ENCODE assay signal across 9 cellular contexts in the genomic region with DNA sequence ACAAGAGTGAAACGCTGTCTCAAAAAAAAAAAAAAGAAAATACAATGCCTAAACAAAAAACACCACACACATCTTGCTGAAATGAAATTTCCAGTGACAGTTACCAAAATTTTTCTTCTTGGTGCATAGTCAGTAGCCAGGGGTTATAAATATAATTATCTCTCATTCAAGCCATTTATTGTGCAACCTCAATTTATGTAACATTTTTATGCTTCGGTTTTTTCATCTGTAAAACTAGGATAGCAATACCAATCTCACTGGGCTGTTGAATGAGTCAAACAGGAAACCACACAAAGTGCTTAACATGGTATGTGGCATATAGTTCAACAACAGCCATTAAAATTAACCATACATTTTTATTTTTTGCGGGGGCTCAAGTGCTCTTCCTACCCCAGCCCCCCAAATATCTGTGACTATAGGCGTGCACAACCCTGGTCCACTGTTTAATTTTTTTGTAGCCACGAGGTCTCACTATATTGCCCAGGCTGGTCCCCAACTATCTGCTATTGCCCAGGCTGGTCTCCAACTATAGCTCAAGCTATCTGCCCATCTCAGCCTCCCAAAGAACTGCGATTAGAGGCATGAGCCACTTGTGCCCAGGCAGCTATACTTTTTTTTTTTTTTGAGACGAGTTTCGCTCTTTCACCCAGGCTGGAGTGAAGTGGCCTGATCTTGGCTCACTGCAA. TPM values are rescaled to one million over a fixed set of nuclear protein-coding genes. Genes with fewer than 3 reads are reported as not detected.
DNase-seq lines count a peak whose midpoint lies in the region; ATAC-seq, FAIRE-seq and TF ChIP-seq lines count a peak whose summit lies in the region.
"Had no signal": no experiment of that assay in that cellular context is flagged by ENCODE, and none has a peak within 500 bp of the region (broad histone marks: within the 10 kb centered on the region; RNA-seq: fewer than 3 reads in every experiment).

No MANE protein-coding gene starts in this region.

- H3K79me2 ChIP-seq in astrocyte (ENCODE audit: insufficient read depth, low read length) (peaks cover 45% of the 10 kb centered on the region), trophoblast cell (ENCODE audit: control insufficient read depth, insufficient read depth, low read length, poor library complexity) (peaks cover 21% of the 10 kb centered on the region)

- H3K4ac ChIP-seq in trophoblast cell (ENCODE audit: low read depth, low read length) = peak overlapping the region; percentile 57

- peaks cover 2% of the 10 kb centered on the region for H3K36me3 Mint-ChIP-seq in astrocyte (ENCODE audit: low read depth, unreplicated experiment)

- H3K27ac ChIP-seq in astrocyte (ENCODE audit: low read depth, low read length) (no peak overlapping the region), trophoblast cell (ENCODE audit: low read depth, low read length) (no peak overlapping the region)

- H3K4me2 ChIP-seq in astrocyte (ENCODE audit: low read length) (peak overlapping the region; percentile 57), trophoblast cell (ENCODE audit: low read length) (no peak overlapping the region)

- peaks cover 8% of the 10 kb centered on the region for H3K79me1 ChIP-seq in trophoblast cell (ENCODE audit: low read length)

- TF ChIP-seq CTCF in astrocyte (IDR thresholded peaks at IDR 0.05; ENCODE audit: insufficient read depth, low read depth, low read length) = no peak

- H3K9ac ChIP-seq in astrocyte (ENCODE audit: low read length) (no peak overlapping the region), trophoblast cell (ENCODE audit: low read length) (no peak overlapping the region)

- H2BK120ac ChIP-seq in trophoblast cell (ENCODE audit: insufficient read depth, low read length, poor library complexity) = no peak overlapping the region

- ATAC-seq in activated CD4-positive, CD25-positive, alpha-beta regulatory T cell treated with anti-CD3 and anti-CD28 coated beads, Interleukin-2, amount 50 U/mL, for 24 hours = peak; percentile 60 to 72

- no peak overlapping the region for H4K12ac ChIP-seq in trophoblast cell (ENCODE audit: low read depth, low read length)

- H3K4me1 Mint-ChIP-seq in astrocyte (ENCODE audit: low read depth, unreplicated experiment) = peaks cover 12% of the 10 kb centered on the region

- H3K9me3 Mint-ChIP-seq in astrocyte (ENCODE audit: unreplicated experiment) = no peaks in the 10 kb centered on the region

- H3K36me3 ChIP-seq in astrocyte (ENCODE audit: insufficient read depth, low read length) (peaks cover 14% of the 10 kb centered on the region), trophoblast cell (ENCODE audit: control insufficient read depth in 1 of 2, insufficient read depth in 2 of 2, low read length in 2 of 2) (peaks cover 14 to 18% of the 10 kb centered on the region in 2 experiments)

- DNase-seq in activated CD4-positive, CD25-positive, alpha-beta regulatory T cell (lab: John Stamatoyannopoulos, UW) = no peak
- peak; percentile 63 for DNase-seq in NCI-H226
- DNase-seq in astrocyte (ENCODE audit: low read depth) = peak; percentile 49
- no peak for DNase-seq in trophoblast cell
- no peak for DNase-seq in GOT3 (lab: John Stamatoyannopoulos, UW)
- no peak for DNase-seq in NCI-H187 treated with DMSO at 0.1 percent for 48 hours (lab: John Stamatoyannopoulos, UW)
- DNase-seq in NCI-H2107 treated with DMSO at 0.1 percent for 48 hours (lab: John Stamatoyannopoulos, UW; ENCODE audit: unreplicated experiment) = no peak

- no peak for FAIRE-seq in astrocyte (lab: Jason Lieb, UNC)
- FAIRE-seq: A204.1 had no signal

- H4K8ac ChIP-seq in trophoblast cell (ENCODE audit: low read depth, low read length) = no peak overlapping the region

- no peaks in the 10 kb centered on the region for H3K27me3 ChIP-seq in astrocyte (ENCODE audit: insufficient read depth, low read length)
- H3K27me3 ChIP-seq in trophoblast cell (ENCODE audit: insufficient read depth, low read length) = no peaks in the 10 kb centered on the region

- no peak overlapping the region for H2BK12ac ChIP-seq in trophoblast cell (ENCODE audit: low read length)

- H2AFZ ChIP-seq in astrocyte (ENCODE audit: low read depth, low read length) (no peak overlapping the region), trophoblast cell (ENCODE audit: insufficient read depth, low read length, poor library complexity) (no peak overlapping the region)

- peak overlapping the region; percentile 69 for H3K27ac Mint-ChIP-seq in astrocyte (ENCODE audit: unreplicated experiment)

- peak overlapping the region; percentile 57 for H3K4me3 Mint-ChIP-seq in astrocyte (ENCODE audit: unreplicated experiment)

- H3K23ac ChIP-seq in trophoblast cell (ENCODE audit: low read length) = no peak overlapping the region

- H3K4me3 ChIP-seq in astrocyte (ENCODE audit: insufficient read depth, low read depth, low read length) (peak overlapping the region; percentile 8), trophoblast cell (ENCODE audit: low read depth, low read length) (no peak overlapping the region)

- no peak overlapping the region for H2AK5ac ChIP-seq in trophoblast cell (ENCODE audit: low read length)

- no peak overlapping the region for H3K14ac ChIP-seq in trophoblast cell (ENCODE audit: low read length)

- H4K20me1 ChIP-seq in astrocyte (ENCODE audit: insufficient read depth, low read length) = peaks cover 8% of the 10 kb centered on the region

- peaks cover 10% of the 10 kb centered on the region for H3K4me1 ChIP-seq in astrocyte (ENCODE audit: insufficient read depth, low read length)
- peaks cover 3 to 5% of the 10 kb centered on the region in 2 experiments for H3K4me1 ChIP-seq in trophoblast cell (ENCODE audit: control insufficient read depth in 1 of 2, insufficient read depth in 2 of 2, low read length in 2 of 2)

- H3K27me3 Mint-ChIP-seq in astrocyte (ENCODE audit: low read depth, unreplicated experiment) = no peaks in the 10 kb centered on the region

- H3K18ac ChIP-seq in trophoblast cell (ENCODE audit: low read length) = no peak overlapping the region

- H3K9me3 ChIP-seq in astrocyte (ENCODE audit: insufficient read depth, low read depth, low read length) = no peaks in the 10 kb centered on the region
- no peaks in the 10 kb centered on the region for H3K9me3 ChIP-seq in trophoblast cell (ENCODE audit: insufficient read depth, low read depth, low read length)

- WGBS in trophoblast cell (ENCODE audit: extremely low coverage, insufficient coverage, insufficient read length) = no CpG with 5 or more reads among the region's 8 CpGs

- H4K91ac ChIP-seq in trophoblast cell (ENCODE audit: low read depth, low read length) = no peak overlapping the region

- no peak overlapping the region for H2BK5ac ChIP-seq in trophoblast cell (ENCODE audit: low read depth, low read length, poor library complexity)

RNA-seq across cellular contexts. Expression of a gene that starts 2.6 kb away (rescaled TPM):
- 41.7 and 42.6 TPM in 2 replicates for total RNA-seq in astrocyte
- polyA plus RNA-seq in trophoblast cell (2013) = 29.4 and 29.5 TPM in 2 replicates

RNA-seq across cellular contexts. Expression of a gene that starts 2.9 kb away (rescaled TPM):
- total RNA-seq in astrocyte = 174 and 179 TPM in 2 replicates
- polyA plus RNA-seq in trophoblast cell (2013) = 99.0 and 104 TPM in 2 replicates

Comparison
In these comparisons a context has a peak if more than half of its experiments do, and no peak if none do; other contexts are left out.
1. DNase-seq: peak in NCI-H226 (single experiment) and astrocyte (single experiment); none in activated CD4-positive, CD25-positive, alpha-beta regulatory T cell (0 of 4), trophoblast cell (0 of 2), GOT3 (single experiment), NCI-H187 treated with DMSO at 0.1 percent for 48 hours (single experiment) and NCI-H2107 treated with DMSO at 0.1 percent for 48 hours (single experiment).